14 cellular contexts compared by ENCODE assay signal in the genomic region with DNA sequence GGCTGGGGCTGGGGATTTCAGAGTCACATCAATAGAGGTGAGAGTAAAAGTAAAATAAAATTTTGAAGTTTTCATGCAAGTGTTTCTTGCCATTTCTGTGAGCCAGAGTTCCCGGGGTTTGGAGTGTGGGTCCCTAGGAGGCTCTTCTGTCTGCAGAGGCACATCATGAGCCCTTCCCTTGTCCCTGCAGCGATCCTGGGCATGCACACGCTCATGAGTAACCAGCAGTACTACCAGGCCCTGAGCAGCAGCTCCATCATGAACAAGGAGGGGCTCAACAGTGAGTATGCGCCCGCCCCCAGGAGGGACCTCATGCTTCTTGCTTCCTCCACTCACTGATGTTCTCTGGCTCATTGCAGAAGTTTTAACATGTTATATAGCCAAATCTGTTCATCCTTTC.
"Had no signal": no experiment of that assay in that cellular context is flagged by ENCODE, and none has a peak within 500 bp of the region (broad histone marks: within the 10 kb centered on the region; RNA-seq: fewer than 3 reads in every experiment).

No MANE protein-coding gene starts in this region.

- ATAC-seq: activated CD8-positive, alpha-beta T cell treated with anti-CD3 and anti-CD28 coated beads, Interleukin-2, amount 10 ng/mL, durations not matched to agents 7 days and 5 days; natural killer cell; WTC11 had no signal

- H3K9me3 ChIP-seq: stomach had no signal

- H3K4me3 ChIP-seq: stomach had no signal

- H3K27me3 ChIP-seq: stomach had no signal

- DNase-seq: activated CD4-positive, alpha-beta T cell treated with anti-CD3 and anti-CD28 coated beads for 48 hours; activated CD8-positive, alpha-beta T cell treated with anti-CD3 and anti-CD28 coated beads, Interleukin-2, amount 10 ng/mL, durations not matched to agents 7 days and 5 days; aorta; effector CD8-positive, alpha-beta T cell; glutamatergic neuron; natural killer cell; occipital lobe; SHP77; stimulated activated CD4-positive, alpha-beta T cell treated with anti-CD3 and anti-CD28 coated beads, Interleukin-15, amount 100 ng/mL, for 24 hours; stimulated activated CD4-positive, alpha-beta T cell treated with anti-CD3 and anti-CD28 coated beads, Interleukin-4, amount 100 ng/mL, for 24 hours; stomach; trophoblast cell had no signal

- H3K27ac ChIP-seq: epithelial cell of prostate had no signal
